Comparison of ENCODE assay signal across 8 cellular contexts in genomic region chr9:32550609-32551490, GRCh38. TPM values are rescaled to one million over a fixed set of nuclear protein-coding genes. Genes with fewer than 3 reads are reported as not detected.
DNase-seq lines count a peak whose midpoint lies in the region; ATAC-seq and TF ChIP-seq lines count a peak whose summit lies in the region.

No MANE protein-coding gene starts in this region.

- peak overlapping the region; percentile 92 for H2AFZ ChIP-seq in osteoblast (ENCODE audit: low read length)

- H3K4me1 ChIP-seq in osteoblast (ENCODE audit: insufficient read depth, low read length): peaks cover 9% of the 10 kb centered on the region
- H3K4me1 ChIP-seq in thoracic aorta (ENCODE audit: control insufficient read depth in 1 of 2, low read depth in 2 of 2): peaks cover 10 to 18% of the 10 kb centered on the region in 2 donors

- H3K79me2 ChIP-seq in osteoblast (ENCODE audit: insufficient read depth, low read length): peaks cover 77% of the 10 kb centered on the region

- CTCF ChIA-PET in GM10248 (lab: Yijun Ruan, JAX): interaction anchor here (1.0 to 7.4 kb wide), 14 partner anchors 8 to 172 kb away, joined by 3 to 45 read pairs (median 4); partner anchors contain the start of gene NDUFB6

- peak overlapping the region; percentile 97 to 100 for H3K27ac Mint-ChIP-seq in activated naive CD4-positive, alpha-beta T cell treated with anti-CD3 and anti-CD28 coated beads, Interleukin-2, amount 50 U/mL, for 72 hours

- H3K4me2 ChIP-seq in osteoblast (ENCODE audit: insufficient read depth, low read length): peak overlapping the region; percentile 93

- H3K36me3 Mint-ChIP-seq in activated naive CD4-positive, alpha-beta T cell treated with anti-CD3 and anti-CD28 coated beads, Interleukin-2, amount 50 U/mL, for 72 hours: peaks cover 27 to 30% of the 10 kb centered on the region in 2 donors

- H3K4me3 ChIP-seq in SK-N-MC (peak overlapping the region; percentile 97), osteoblast (ENCODE audit: insufficient read depth, low read length) (peak overlapping the region; percentile 90), thoracic aorta (peak overlapping the region; percentile 94)

- no peaks in the 10 kb centered on the region for H3K9me3 Mint-ChIP-seq in activated naive CD4-positive, alpha-beta T cell treated with anti-CD3 and anti-CD28 coated beads, Interleukin-2, amount 50 U/mL, for 72 hours

- peak; percentile 66 for ATAC-seq in HG02588 (IDR thresholded peaks at IDR 0.05; ENCODE audit: unreplicated experiment)
- ATAC-seq in activated naive CD4-positive, alpha-beta T cell treated with anti-CD3 and anti-CD28 coated beads, Interleukin-2, amount 50 U/mL, for 72 hours: peak; percentile 69 to 82
- ATAC-seq in thoracic aorta (ENCODE audit: insufficient number of reproducible peaks, low FRiP score, low read depth): peak; percentile 83

- peaks cover 27% of the 10 kb centered on the region for H3K36me3 ChIP-seq in SK-N-MC (ENCODE audit: insufficient read depth, low read length)
- peaks cover 9% of the 10 kb centered on the region for H3K36me3 ChIP-seq in osteoblast (ENCODE audit: insufficient read depth, low read length)
- H3K36me3 ChIP-seq in thoracic aorta: no peaks in the 10 kb centered on the region

- no peaks in the 10 kb centered on the region for H3K9me3 ChIP-seq in SK-N-MC (ENCODE audit: low read depth, low read length)
- no peaks in the 10 kb centered on the region for H3K9me3 ChIP-seq in osteoblast (ENCODE audit: low read depth, low read length)
- H3K9me3 ChIP-seq in thoracic aorta: no peaks in the 10 kb centered on the region

- no peaks in the 10 kb centered on the region for H3K27me3 ChIP-seq in osteoblast (ENCODE audit: insufficient read depth, low read length)
- H3K27me3 ChIP-seq in thoracic aorta (replicated peaks; ENCODE audit: insufficient read depth): no peaks in the 10 kb centered on the region

- DNase-seq in GM10248 (ENCODE audit: extremely low spot score) (peak; percentile 98), NCI-H1048 (lab: John Stamatoyannopoulos, UW) (peak; percentile 79), SK-N-MC (ENCODE audit: low read depth, low spot score) (peak; percentile 71), glomerular visceral epithelial cell (ENCODE audit: extremely low spot score) (peak; percentile 94), osteoblast (ENCODE audit: insufficient read length, low spot score, missing footprints) (peak; percentile 97), thoracic aorta (ENCODE audit: low spot score) (peak; percentile 82)
- peak; percentile 90 to 92 for DNase-seq in activated naive CD4-positive, alpha-beta T cell treated with anti-CD3 and anti-CD28 coated beads, Interleukin-2, amount 50 U/mL, for 72 hours (ENCODE audit: low spot score in 2 of 2)

- TF ChIP-seq CTCF in GM10248 (IDR thresholded peaks at IDR 0.05; ENCODE audit: control extremely low read depth, extremely low read depth, low read depth, missing control alignments) (no peak), osteoblast (IDR thresholded peaks at IDR 0.05; ENCODE audit: extremely low read depth, low read depth, low read length) (no peak), thoracic aorta (IDR thresholded peaks at IDR 0.05) (peak; percentile 2)

- POLR2A ChIA-PET in GM10248 (lab: Yijun Ruan, JAX): interaction anchor here (1.0 to 1.8 kb wide), 3 partner anchors 12 to 474 kb away, joined by 3 to 14 read pairs (median 4); partner anchors contain the start of gene DNAJA1

- H3K27ac ChIP-seq in SK-N-MC: peak overlapping the region; percentile 97
- H3K27ac ChIP-seq in osteoblast (ENCODE audit: low read depth, low read length): peak overlapping the region; percentile 98
- H3K27ac ChIP-seq in thoracic aorta: peak overlapping the region; percentile 93 to 96

- H3K9ac ChIP-seq in SK-N-MC (ENCODE audit: insufficient read length): peak overlapping the region; percentile 98

- H4K20me1 ChIP-seq in osteoblast (ENCODE audit: insufficient read depth, low read length): peaks cover 31% of the 10 kb centered on the region

RNA-seq across cellular contexts. Expression of gene SMIM27, which starts 1.3 kb away (rescaled TPM):
- total RNA-seq in activated naive CD4-positive, alpha-beta T cell treated with anti-CD3 and anti-CD28 coated beads, Interleukin-2, amount 50 U/mL, for 72 hours: 10 to 100 TPM; 15.3 to 19.5 TPM
- total RNA-seq in osteoblast (1.8 and 2.9 TPM in 2 replicates), thoracic aorta (1 to 10 TPM; 4.1 to 4.6 TPM)

RNA-seq across cellular contexts. Expression of gene TOPORS, which starts 1.5 kb away (rescaled TPM):
- 10 to 100 TPM; 14.1 to 20.9 TPM for total RNA-seq in activated naive CD4-positive, alpha-beta T cell treated with anti-CD3 and anti-CD28 coated beads, Interleukin-2, amount 50 U/mL, for 72 hours
- total RNA-seq in osteoblast (32.1 and 33.7 TPM in 2 replicates), thoracic aorta (10 to 100 TPM; 11.8 to 30.8 TPM)

RNA-seq across cellular contexts. Expression of gene NDUFB6, which starts 22.1 kb away (rescaled TPM):
- total RNA-seq in activated naive CD4-positive, alpha-beta T cell treated with anti-CD3 and anti-CD28 coated beads, Interleukin-2, amount 50 U/mL, for 72 hours: 10 to 100 TPM; 42.9 to 83.9 TPM
- 24.2 and 37.1 TPM in 2 replicates for total RNA-seq in osteoblast
- 10 to 100 TPM; 20.9 to 24.1 TPM for total RNA-seq in thoracic aorta

RNA-seq across cellular contexts. Expression of gene RIGI, which starts 24.9 kb away (rescaled TPM):
- total RNA-seq in activated naive CD4-positive, alpha-beta T cell treated with anti-CD3 and anti-CD28 coated beads, Interleukin-2, amount 50 U/mL, for 72 hours: 10 to 100 TPM in 1 of 2 donors, 1 to 10 TPM in 1; 5.8 to 11.4 TPM
- total RNA-seq in osteoblast (10.3 and 12.7 TPM in 2 replicates), thoracic aorta (10 to 100 TPM; 16.9 to 22.1 TPM)

Comparison
In these comparisons a context has a peak if more than half of its experiments do, and no peak if none do; other contexts are left out.
1. Peak in every context shown above with its lines: DNase-seq, ATAC-seq, H3K4me3 ChIP-seq and H3K27ac ChIP-seq.